8 cellular contexts compared by ENCODE assay signal in the genomic region with DNA sequence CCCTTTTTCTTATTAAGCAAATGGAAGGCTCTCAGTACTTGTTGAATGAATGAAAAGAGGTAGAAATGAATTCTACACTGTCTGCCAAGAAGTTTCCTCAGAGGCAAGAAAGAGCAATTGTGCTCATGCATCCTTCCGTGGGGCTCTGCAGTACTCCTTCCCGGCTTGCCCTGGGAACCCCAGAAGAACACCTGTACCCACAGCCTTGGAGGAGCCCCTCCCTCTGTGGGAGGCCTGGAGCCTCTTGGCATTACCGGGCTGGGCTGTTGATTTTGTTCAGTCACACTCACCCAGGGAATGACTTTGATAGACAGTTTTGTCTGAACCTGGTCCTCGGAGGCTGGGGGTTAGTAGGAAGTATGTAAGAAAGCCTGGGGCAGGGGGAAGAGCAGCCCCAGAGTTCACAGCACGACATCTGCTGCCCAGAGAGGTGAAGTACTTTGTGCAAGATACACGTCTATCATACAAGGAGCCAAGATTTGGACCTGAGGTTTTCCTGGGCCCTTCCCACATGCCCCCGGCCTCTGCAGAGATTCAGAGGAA.
DNase-seq lines count a peak whose midpoint lies in the region; ATAC-seq and TF ChIP-seq lines count a peak whose summit lies in the region.

No MANE protein-coding gene starts in this region.

- no peaks in the 10 kb centered on the region for H3K9me2 ChIP-seq in MM.1S (replicated peaks; ENCODE audit: insufficient read depth, low read length)

- no peak overlapping the region for H3K27ac ChIP-seq in MM.1S (ENCODE audit: low read length)

- peaks cover 21% of the 10 kb centered on the region for H3K4me1 Mint-ChIP-seq in activated T-helper 2 cell treated with anti-CD3 and anti-CD28 coated beads, Interferon-gamma antibody, Interleukin-2, Interleukin-4, amounts not matched to agents 10 μg/mL and 5 μg/mL and 100 μg/mL, durations not matched to agents 14 hours and 24 hours and 36 hours (ENCODE audit: low read depth)
- peaks cover 10 to 11% of the 10 kb centered on the region in 2 donors for H3K4me1 Mint-ChIP-seq in immature natural killer cell
- peaks cover 13% of the 10 kb centered on the region for H3K4me1 Mint-ChIP-seq in stimulated activated memory B cell treated with anti-CD40 and anti-IgM and Interleukin-4, amounts not matched to agents 10 μg/mL and 1 μg/mL and 100 μg/mL, for 72 hours

- TF ChIP-seq CTCF in MM.1S (IDR thresholded peaks at IDR 0.05; ENCODE audit: low read length), result no peak

- peak overlapping the region; percentile 68 for H3K4me2 ChIP-seq in MM.1S (ENCODE audit: low read depth, low read length)

- no peaks in the 10 kb centered on the region for H3K27me3 Mint-ChIP-seq in activated T-helper 2 cell treated with anti-CD3 and anti-CD28 coated beads, Interferon-gamma antibody, Interleukin-2, Interleukin-4, amounts not matched to agents 10 μg/mL and 5 μg/mL and 100 μg/mL, durations not matched to agents 14 hours and 24 hours and 36 hours (ENCODE audit: low read depth)
- H3K27me3 Mint-ChIP-seq in immature natural killer cell (ENCODE audit: low read depth in 3 of 3), result peaks cover 8 to 10% (median 8%) of the 10 kb centered on the region in 3 donors
- H3K27me3 Mint-ChIP-seq in stimulated activated memory B cell treated with anti-CD40 and anti-IgM and Interleukin-4, amounts not matched to agents 10 μg/mL and 1 μg/mL and 100 μg/mL, for 72 hours, result peaks cover 22% of the 10 kb centered on the region

- H3K9me3 ChIP-seq in MM.1S (replicated peaks; ENCODE audit: insufficient read depth, low read length), result no peaks in the 10 kb centered on the region

- no peaks in the 10 kb centered on the region for H4K20me1 ChIP-seq in MM.1S (ENCODE audit: insufficient read depth, low read length)

- H3K36me3 Mint-ChIP-seq in activated T-helper 2 cell treated with anti-CD3 and anti-CD28 coated beads, Interferon-gamma antibody, Interleukin-2, Interleukin-4, amounts not matched to agents 10 μg/mL and 5 μg/mL and 100 μg/mL, durations not matched to agents 14 hours and 24 hours and 36 hours (ENCODE audit: low read depth), result peaks cover 2% of the 10 kb centered on the region
- no peaks in the 10 kb centered on the region for H3K36me3 Mint-ChIP-seq in immature natural killer cell
- H3K36me3 Mint-ChIP-seq in stimulated activated memory B cell treated with anti-CD40 and anti-IgM and Interleukin-4, amounts not matched to agents 10 μg/mL and 1 μg/mL and 100 μg/mL, for 72 hours, result no peaks in the 10 kb centered on the region

- H3K4me1 ChIP-seq in MM.1S (ENCODE audit: low read length), result no peaks in the 10 kb centered on the region

- H2AFZ ChIP-seq in MM.1S (ENCODE audit: low read length), result peak overlapping the region; percentile 62; the same call in 1 of the 2 replicates

- ATAC-seq in stimulated activated memory B cell treated with anti-CD40 and anti-IgM and Interleukin-4, amounts not matched to agents 10 μg/mL and 1 μg/mL and 100 μg/mL, for 72 hours, result peak; percentile 65
- no peak for ATAC-seq in HG02798 (IDR thresholded peaks at IDR 0.05; ENCODE audit: poor library complexity, unreplicated experiment)
- ATAC-seq in HG03469 (IDR thresholded peaks at IDR 0.05; ENCODE audit: unreplicated experiment), result no peak
- ATAC-seq in HG03460 (IDR thresholded peaks at IDR 0.05; ENCODE audit: unreplicated experiment), result no peak

- no peaks in the 10 kb centered on the region for H3K36me3 ChIP-seq in MM.1S (replicated peaks; ENCODE audit: insufficient read depth, low read length)

- H3K9ac ChIP-seq in MM.1S (ENCODE audit: low read length), result no peak overlapping the region; the same call in 1 of the 2 replicates

- peak overlapping the region; percentile 23; the same call in 1 of the 2 replicates for H3K4me3 ChIP-seq in MM.1S (ENCODE audit: low read length)

- peak overlapping the region; percentile 74 for H3K27ac Mint-ChIP-seq in activated T-helper 2 cell treated with anti-CD3 and anti-CD28 coated beads, Interferon-gamma antibody, Interleukin-2, Interleukin-4, amounts not matched to agents 10 μg/mL and 5 μg/mL and 100 μg/mL, durations not matched to agents 14 hours and 24 hours and 36 hours
- H3K27ac Mint-ChIP-seq in immature natural killer cell, result peak overlapping the region in 1 of 6 donors; percentile 30
- peak overlapping the region; percentile 88 for H3K27ac Mint-ChIP-seq in stimulated activated memory B cell treated with anti-CD40 and anti-IgM and Interleukin-4, amounts not matched to agents 10 μg/mL and 1 μg/mL and 100 μg/mL, for 72 hours

- H3K4me3 Mint-ChIP-seq in activated T-helper 2 cell treated with anti-CD3 and anti-CD28 coated beads, Interferon-gamma antibody, Interleukin-2, Interleukin-4, amounts not matched to agents 10 μg/mL and 5 μg/mL and 100 μg/mL, durations not matched to agents 14 hours and 24 hours and 36 hours (ENCODE audit: low read depth), result peak overlapping the region; percentile 72
- peak overlapping the region; percentile 59 to 78 (median 76) for H3K4me3 Mint-ChIP-seq in immature natural killer cell
- peak overlapping the region; percentile 77 for H3K4me3 Mint-ChIP-seq in stimulated activated memory B cell treated with anti-CD40 and anti-IgM and Interleukin-4, amounts not matched to agents 10 μg/mL and 1 μg/mL and 100 μg/mL, for 72 hours

- H3F3A ChIP-seq in MM.1S (ENCODE audit: insufficient read depth, low read length), result no peaks in the 10 kb centered on the region

- H3K9me3 Mint-ChIP-seq in activated T-helper 2 cell treated with anti-CD3 and anti-CD28 coated beads, Interferon-gamma antibody, Interleukin-2, Interleukin-4, amounts not matched to agents 10 μg/mL and 5 μg/mL and 100 μg/mL, durations not matched to agents 14 hours and 24 hours and 36 hours, result peaks cover 7% of the 10 kb centered on the region
- no peaks in the 10 kb centered on the region for H3K9me3 Mint-ChIP-seq in immature natural killer cell
- H3K9me3 Mint-ChIP-seq in stimulated activated memory B cell treated with anti-CD40 and anti-IgM and Interleukin-4, amounts not matched to agents 10 μg/mL and 1 μg/mL and 100 μg/mL, for 72 hours, result no peaks in the 10 kb centered on the region

- H3K79me2 ChIP-seq in MM.1S (ENCODE audit: low read length), result no peaks in the 10 kb centered on the region

- DNase-seq in MM.1S (no peak), immature natural killer cell (no peak), NCI-H146 (lab: John Stamatoyannopoulos, UW) (no peak)
- DNase-seq in activated T-helper 2 cell treated with anti-CD3 and anti-CD28 coated beads, Interferon-gamma antibody, Interleukin-2, Interleukin-4, amounts not matched to agents 10 μg/mL and 5 μg/mL and 100 μg/mL, durations not matched to agents 14 hours and 24 hours and 36 hours (ENCODE audit: low spot score), result no peak

- H3K27me3 ChIP-seq in MM.1S (replicated peaks; ENCODE audit: insufficient read depth, low read length), result no peaks in the 10 kb centered on the region

- intact Hi-C loops in activated T-helper 2 cell treated with anti-CD3 and anti-CD28 coated beads, Interferon-gamma antibody, Interleukin-2, Interleukin-4, amounts not matched to agents 10 μg/mL and 5 μg/mL and 100 μg/mL, durations not matched to agents 14 hours and 24 hours and 36 hours (cut with micrococcal nuclease), result loop anchor here (5.0 kb wide), 1 partner anchor 42 kb away; no protein-coding TSS in a partner anchor
